In genomic region chr5:125093776-125094175, GRCh38 we compare ENCODE assay signal across 11 cellular contexts.
DNase-seq lines count a peak whose midpoint lies in the region; ATAC-seq and TF ChIP-seq lines count a peak whose summit lies in the region.
"Had no signal": no experiment of that assay in that cellular context is flagged by ENCODE, and none has a peak within 500 bp of the region (broad histone marks: within the 10 kb centered on the region; RNA-seq: fewer than 3 reads in every experiment).

No MANE protein-coding gene starts in this region.

- no peak for TF ChIP-seq POLR2A in upper lobe of left lung (IDR thresholded peaks at IDR 0.05)

- WGBS in upper lobe of left lung, 2 donors: 87 to 90% methylated on average over 3 of the region's 3 CpGs

- peak; percentile 89 for ATAC-seq in esophagus mucosa
- no peak for ATAC-seq in GM19455 (IDR thresholded peaks at IDR 0.05; ENCODE audit: unreplicated experiment)
- ATAC-seq in upper lobe of left lung (ENCODE audit: low FRiP score in 2 of 2): no peak

- H3K4me3 ChIP-seq in upper lobe of left lung: no peak overlapping the region
- H3K4me3 ChIP-seq: SK-N-MC had no signal

- peak overlapping the region; percentile 35 for H3K27ac Mint-ChIP-seq in neural crest cell (ENCODE audit: unreplicated experiment)

- peak; percentile 91 for DNase-seq in EH (ENCODE audit: low read depth)
- peak; percentile 69 for DNase-seq in RKO (ENCODE audit: low spot score)
- DNase-seq in neural crest cell (ENCODE audit: low read depth, low spot score): no peak
- DNase-seq in NCI-H2107 (lab: John Stamatoyannopoulos, UW): no peak
- DNase-seq in upper lobe of left lung: no peak
- no peak for DNase-seq in cortex of kidney (lab: John Stamatoyannopoulos, UW)
- DNase-seq: islet precursor cell, NCI-H2171 treated with DMSO at 0.1 percent for 48 hours had no signal

- no peaks in the 10 kb centered on the region for H3K27me3 ChIP-seq in upper lobe of left lung

- peaks cover 0 to 7% (median 0%) of the 10 kb centered on the region in 4 donors for H3K9me3 ChIP-seq in upper lobe of left lung

- peaks cover 35% of the 10 kb centered on the region for H3K36me3 Mint-ChIP-seq in neural crest cell (ENCODE audit: low read depth)

- peaks cover 25% of the 10 kb centered on the region for H3K9me3 Mint-ChIP-seq in neural crest cell

- H3K27ac ChIP-seq in upper lobe of left lung: no peak overlapping the region
- H3K27ac ChIP-seq: SK-N-MC had no signal

- H3K4me1 Mint-ChIP-seq in neural crest cell: peaks cover 21% of the 10 kb centered on the region

- no peaks in the 10 kb centered on the region for H3K27me3 Mint-ChIP-seq in neural crest cell (ENCODE audit: low read depth)

- TF ChIP-seq EP300 in upper lobe of left lung (IDR thresholded peaks at IDR 0.05): no peak

- no peak overlapping the region for H3K4me3 Mint-ChIP-seq in neural crest cell

- TF ChIP-seq CTCF in neural crest cell (conservative IDR thresholded peaks at IDR 0.05) (no peak), upper lobe of left lung (IDR thresholded peaks at IDR 0.05) (no peak)

- H3K36me3 ChIP-seq in upper lobe of left lung: no peaks in the 10 kb centered on the region

- no peaks in the 10 kb centered on the region for H3K4me1 ChIP-seq in upper lobe of left lung

Comparison
In these comparisons a context has a peak if more than half of its experiments do, and no peak if none do; other contexts are left out.
1. DNase-seq: peak in EH (single experiment) and RKO (single experiment); none in neural crest cell (single experiment), NCI-H2107 (single experiment), upper lobe of left lung (0 of 2) and cortex of kidney (single experiment).